ENCODE assay signal across 13 cellular contexts in genomic region chr22:25402160-25402500, GRCh38.
A peak's percentile ranks its signal among the peaks of the same experiment; 100 is the strongest.
DNase-seq lines count a peak whose midpoint lies in the region; ATAC-seq and TF ChIP-seq lines count a peak whose summit lies in the region.
"Had no signal": no experiment of that assay in that cellular context is flagged by ENCODE, and none has a peak within 500 bp of the region (broad histone marks: within the 10 kb centered on the region; RNA-seq: fewer than 3 reads in every experiment).

No MANE protein-coding gene starts in this region.

- peaks cover 62% of the 10 kb centered on the region for H4K20me1 ChIP-seq in OCI-LY3 (ENCODE audit: insufficient read depth, low read length)

- TF ChIP-seq EP300 in stomach (IDR thresholded peaks at IDR 0.05): no peak

- no peaks in the 10 kb centered on the region for H3K36me3 ChIP-seq in OCI-LY3 (replicated peaks; ENCODE audit: low read depth, low read length)
- H3K36me3 ChIP-seq in right atrium auricular region: no peaks in the 10 kb centered on the region
- no peaks in the 10 kb centered on the region for H3K36me3 ChIP-seq in stomach
- no peaks in the 10 kb centered on the region for H3K36me3 ChIP-seq in neuronal stem cell (replicated peaks in 1 of 2; ENCODE audit: control insufficient read depth in 2 of 2, insufficient read depth in 2 of 2, low read length in 2 of 2)

- intact Hi-C loops in stomach (cut with DNase I; ENCODE audit: low total_unique reads): no loop called here

- H3K27me3 ChIP-seq in OCI-LY3 (ENCODE audit: low read depth, low read length) (no peaks in the 10 kb centered on the region), right atrium auricular region (no peaks in the 10 kb centered on the region), stomach (no peaks in the 10 kb centered on the region), neuronal stem cell (ENCODE audit: control insufficient read depth in 3 of 3, insufficient read depth in 3 of 3, low read depth in 1 of 3, low read length in 3 of 3) (peaks cover 0 to 7% (median 5%) of the 10 kb centered on the region in 3 experiments)

- H4K91ac ChIP-seq in neuronal stem cell (ENCODE audit: low read depth, low read length, poor library complexity): no peak overlapping the region

- H3K79me2 ChIP-seq in OCI-LY3 (ENCODE audit: low read length): peaks cover 80% of the 10 kb centered on the region

- peak; percentile 57 for DNase-seq in activated effector memory CD4-positive, alpha-beta T cell treated with anti-CD3 and anti-CD28 coated beads, Interleukin-2, amount 50 U/mL, for 16 hours
- no peak for DNase-seq in activated effector memory CD4-positive, alpha-beta T cell treated with Interleukin-2 at 50 U/mL for 16 hours
- DNase-seq in right atrium auricular region (ENCODE audit: low spot score) (no peak), stomach (no peak), neuronal stem cell (ENCODE audit: low spot score) (no peak), NOMO-1 treated with DMSO at 0.1 percent for 48 hours (lab: John Stamatoyannopoulos, UW; ENCODE audit: unreplicated experiment) (no peak)
- DNase-seq: ACHN; activated CD4-positive, alpha-beta T cell treated with anti-CD3 and anti-CD28 coated beads, Interleukin-2, amount 10 ng/mL, durations not matched to agents 7 days and 5 days; activated naive CD4-positive, alpha-beta T cell treated with Interleukin-2 at 50 U/mL for 16 hours; NCI-H1092; NCI-H82 had no signal

- H3K4ac ChIP-seq in neuronal stem cell (ENCODE audit: low read length): no peak overlapping the region

- no peak overlapping the region for H2BK15ac ChIP-seq in neuronal stem cell (ENCODE audit: low read length)

- no peak for ATAC-seq in GM21717 (IDR thresholded peaks at IDR 0.05; ENCODE audit: unreplicated experiment)

- no peak overlapping the region for H2BK5ac ChIP-seq in neuronal stem cell (ENCODE audit: low read length)

- WGBS in stomach, 5 donors: 73 to 89% (median 84%) methylated on average over 6 of the region's 6 CpGs
- no CpG with 5 or more reads among the region's 6 CpGs for WGBS in neuronal stem cell (ENCODE audit: extremely low coverage in 2 of 2, insufficient read length in 2 of 2, insufficient replicate concordance in 1 of 2), 2 donors

- H2BK120ac ChIP-seq in neuronal stem cell (ENCODE audit: low read depth, low read length): no peak overlapping the region

- no peak overlapping the region for H3K18ac ChIP-seq in neuronal stem cell (ENCODE audit: low read length)

- H3K23ac ChIP-seq in neuronal stem cell (ENCODE audit: low read depth, low read length, poor library complexity): no peak overlapping the region

- H2AK5ac ChIP-seq in neuronal stem cell (ENCODE audit: low read depth, low read length): no peak overlapping the region

- no peak overlapping the region for H4K8ac ChIP-seq in neuronal stem cell (ENCODE audit: low read depth, low read length)

- TF ChIP-seq POLR2A in stomach (IDR thresholded peaks at IDR 0.05): no peak

- TF ChIP-seq CTCF in OCI-LY3 (IDR thresholded peaks at IDR 0.05; ENCODE audit: low read depth, low read length) (no peak), right atrium auricular region (IDR thresholded peaks at IDR 0.05) (no peak), stomach (IDR thresholded peaks at IDR 0.05) (no peak)

- H3K4me2 ChIP-seq in OCI-LY3 (ENCODE audit: low read length): peak overlapping the region; percentile 98
- no peak overlapping the region for H3K4me2 ChIP-seq in neuronal stem cell (ENCODE audit: insufficient read depth, low read length, poor library complexity, severe bottlenecking)

- H3K4me1 ChIP-seq in OCI-LY3 (ENCODE audit: low read length) (peaks cover 48% of the 10 kb centered on the region), right atrium auricular region (peaks cover 0 to 51% of the 10 kb centered on the region in 2 donors), stomach (peaks cover 41 to 68% (median 57%) of the 10 kb centered on the region in 4 donors), neuronal stem cell (ENCODE audit: control insufficient read depth in 2 of 2, insufficient read depth in 1 of 2, low read depth in 1 of 2, low read length in 2 of 2) (peaks cover 9 to 27% of the 10 kb centered on the region in 2 donors)

- H3K27ac ChIP-seq in OCI-LY3 (ENCODE audit: low read length) (no peak overlapping the region), right atrium auricular region (peak overlapping the region; percentile 83 to 89), stomach (peak overlapping the region in 3 of 5 donors; percentile 87 to 94 (median 89)), neuronal stem cell (replicated peaks; ENCODE audit: low read length) (no peak overlapping the region)

- no peak overlapping the region for H3K14ac ChIP-seq in neuronal stem cell (ENCODE audit: low read length)

- H3K79me1 ChIP-seq in neuronal stem cell (ENCODE audit: low read depth, low read length): peaks cover 6% of the 10 kb centered on the region

- no peak overlapping the region for H3K9ac ChIP-seq in OCI-LY3 (ENCODE audit: low read length)
- no peak overlapping the region for H3K9ac ChIP-seq in neuronal stem cell (ENCODE audit: low read depth, low read length, poor library complexity)

- no peak overlapping the region for H2BK12ac ChIP-seq in neuronal stem cell (ENCODE audit: low read length)

- H3K4me3 ChIP-seq in OCI-LY3 (ENCODE audit: low read length) (peak overlapping the region; percentile 80; the same call in 1 of the 2 replicates), right atrium auricular region (no peak overlapping the region), stomach (no peak overlapping the region), neuronal stem cell (ENCODE audit: low read length in 2 of 2) (no peak overlapping the region)

- H3K9me3 ChIP-seq in OCI-LY3 (ENCODE audit: insufficient read depth, low read length): no peaks in the 10 kb centered on the region
- H3K9me3 ChIP-seq in right atrium auricular region: no peaks in the 10 kb centered on the region
- H3K9me3 ChIP-seq in stomach: no peaks in the 10 kb centered on the region
- H3K9me3 ChIP-seq in neuronal stem cell (replicated peaks in 1 of 2; ENCODE audit: control insufficient read depth in 2 of 2, insufficient read depth in 1 of 2, low read depth in 1 of 2, low read length in 2 of 2): peaks cover 0 to under 1% of the 10 kb centered on the region in 2 donors

- no peak overlapping the region for H2AFZ ChIP-seq in OCI-LY3 (ENCODE audit: low read depth, low read length)
- no peak overlapping the region for H2AFZ ChIP-seq in neuronal stem cell (ENCODE audit: low read length)

Comparison
In these comparisons a context has a peak if more than half of its experiments do, and no peak if none do; other contexts are left out.
1. H3K27ac ChIP-seq: peak in right atrium auricular region (2 of 2) and stomach (3 of 5); none in OCI-LY3 (single experiment) and neuronal stem cell (single experiment).